ENCODE assay signal across 12 cellular contexts in genomic region chr17:50954641-50955121, GRCh38.
DNase-seq lines count a peak whose midpoint lies in the region; ATAC-seq and TF ChIP-seq lines count a peak whose summit lies in the region.
"Had no signal": no experiment of that assay in that cellular context is flagged by ENCODE, and none has a peak within 500 bp of the region (broad histone marks: within the 10 kb centered on the region; RNA-seq: fewer than 3 reads in every experiment).

No MANE protein-coding gene starts in this region.

- H3K9ac ChIP-seq in mesendoderm (ENCODE audit: low read length), result peak overlapping the region; percentile 39

- no peak overlapping the region for H3K23ac ChIP-seq in mesendoderm (ENCODE audit: low read length)

- peak overlapping the region; percentile 34 for H3K18ac ChIP-seq in mesendoderm (ENCODE audit: low read length)

- H3K4me1 Mint-ChIP-seq in activated CD8-positive, alpha-beta T cell treated with anti-CD3 and anti-CD28 coated beads, Interleukin-2, amount 10 ng/mL, durations not matched to agents 7 days and 5 days (ENCODE audit: low read depth), result peaks cover 39% of the 10 kb centered on the region
- peaks cover 8% of the 10 kb centered on the region for H3K4me1 Mint-ChIP-seq in activated CD8-positive, alpha-beta T cell treated with anti-CD3 and anti-CD28 coated beads for 36 hours (ENCODE audit: low read depth)
- peaks cover 83% of the 10 kb centered on the region for H3K4me1 Mint-ChIP-seq in brain

- no peak overlapping the region for H2AK5ac ChIP-seq in mesendoderm (ENCODE audit: low read length)

- no peaks in the 10 kb centered on the region for H3K36me3 Mint-ChIP-seq in activated CD8-positive, alpha-beta T cell treated with anti-CD3 and anti-CD28 coated beads, Interleukin-2, amount 10 ng/mL, durations not matched to agents 7 days and 5 days (ENCODE audit: low read depth)
- no peaks in the 10 kb centered on the region for H3K36me3 Mint-ChIP-seq in activated CD8-positive, alpha-beta T cell treated with anti-CD3 and anti-CD28 coated beads for 36 hours (ENCODE audit: low read depth)
- no peaks in the 10 kb centered on the region for H3K36me3 Mint-ChIP-seq in brain

- no peak overlapping the region for H3K4me2 ChIP-seq in mesendoderm (ENCODE audit: low read length)

- no peak overlapping the region for H3K4me3 Mint-ChIP-seq in activated CD8-positive, alpha-beta T cell treated with anti-CD3 and anti-CD28 coated beads, Interleukin-2, amount 10 ng/mL, durations not matched to agents 7 days and 5 days
- no peak overlapping the region for H3K4me3 Mint-ChIP-seq in activated CD8-positive, alpha-beta T cell treated with anti-CD3 and anti-CD28 coated beads for 36 hours
- H3K4me3 Mint-ChIP-seq in brain, result peak overlapping the region in 3 of 5 experiments; percentile 45 to 74 (median 47)
- H3K4me3 Mint-ChIP-seq: activated T-cell treated with anti-CD3 and anti-CD28 coated beads, Interleukin-2, amount 50 U/mL, for 24 hours; T-helper 2 cell treated with Interferon-gamma antibody and Interleukin-4, amounts not matched to agents 5 μg/mL and 100 μg/mL, for 36 hours had no signal

- no peaks in the 10 kb centered on the region for H3K36me3 ChIP-seq in mesendoderm (ENCODE audit: control insufficient read depth, insufficient read depth, low read length)

- peak overlapping the region; percentile 71 for H3K56ac ChIP-seq in mesendoderm (ENCODE audit: low read length)

- H3K79me2 ChIP-seq in mesendoderm (ENCODE audit: control insufficient read depth, insufficient read depth, low read length), result no peaks in the 10 kb centered on the region

- CTCF ChIA-PET in activated CD8-positive, alpha-beta T cell treated with anti-CD3 and anti-CD28 coated beads, Interleukin-2, amount 10 ng/mL, durations not matched to agents 7 days and 5 days (lab: Charles Lee), result interaction anchor here (1.2 to 15.6 kb wide), 8 partner anchors 11 to 199 kb away, joined by 3 to 351 read pairs (median 12); partner anchors contain the start of genes NME1 and TOB1
- CTCF ChIA-PET in activated CD8-positive, alpha-beta T cell treated with anti-CD3 and anti-CD28 coated beads for 36 hours (lab: Charles Lee), result interaction anchor here (0.6 to 8.6 kb wide), 7 partner anchors 11 to 138 kb away, joined by 3 to 132 read pairs (median 8); partner anchors contain the start of gene TOB1

- H3K27ac ChIP-seq in mesendoderm (ENCODE audit: low read depth, low read length) (no peak overlapping the region), temporal lobe (ENCODE audit: low read depth, low read length) (peak overlapping the region; percentile 36)

- H3K9me3 Mint-ChIP-seq in activated CD8-positive, alpha-beta T cell treated with anti-CD3 and anti-CD28 coated beads, Interleukin-2, amount 10 ng/mL, durations not matched to agents 7 days and 5 days (ENCODE audit: insufficient read depth), result no peaks in the 10 kb centered on the region
- no peaks in the 10 kb centered on the region for H3K9me3 Mint-ChIP-seq in activated CD8-positive, alpha-beta T cell treated with anti-CD3 and anti-CD28 coated beads for 36 hours
- H3K9me3 Mint-ChIP-seq in brain, result no peaks in the 10 kb centered on the region
- H3K9me3 Mint-ChIP-seq: activated T-cell treated with anti-CD3 and anti-CD28 coated beads, Interleukin-2, amount 50 U/mL, for 24 hours; T-helper 2 cell treated with Interferon-gamma antibody and Interleukin-4, amounts not matched to agents 5 μg/mL and 100 μg/mL, for 36 hours had no signal

- no peak for DNase-seq in activated CD8-positive, alpha-beta T cell treated with anti-CD3 and anti-CD28 coated beads, Interleukin-2, amount 10 ng/mL, durations not matched to agents 7 days and 5 days
- no peak for DNase-seq in activated CD8-positive, alpha-beta T cell treated with anti-CD3 and anti-CD28 coated beads for 36 hours
- DNase-seq in mesendoderm, result no peak
- DNase-seq in medulla oblongata (ENCODE audit: extremely low spot score), result no peak
- no peak for DNase-seq in NCI-H2107 treated with DMSO at 0.1 percent for 48 hours (lab: John Stamatoyannopoulos, UW; ENCODE audit: unreplicated experiment)
- DNase-seq: activated T-cell treated with anti-CD3 and anti-CD28 coated beads, Interleukin-2, amount 50 U/mL, for 24 hours; AML-193; occipital lobe had no signal

- H2BK120ac ChIP-seq in mesendoderm (ENCODE audit: low read depth, low read length), result no peak overlapping the region

- no peak overlapping the region for H2BK15ac ChIP-seq in mesendoderm (replicated peaks; ENCODE audit: low read depth)

- H3K79me1 ChIP-seq in mesendoderm (ENCODE audit: low read length), result no peaks in the 10 kb centered on the region

- WGBS in mesendoderm (ENCODE audit: extremely low coverage, insufficient coverage, low lambda C conversion rate), result no CpG with 5 or more reads among the region's 8 CpGs

- peak overlapping the region; percentile 44 for H3K4ac ChIP-seq in mesendoderm (ENCODE audit: low read depth, low read length)

- no peak overlapping the region for H4K5ac ChIP-seq in mesendoderm (ENCODE audit: low read length)

- H3K27me3 Mint-ChIP-seq in activated CD8-positive, alpha-beta T cell treated with anti-CD3 and anti-CD28 coated beads, Interleukin-2, amount 10 ng/mL, durations not matched to agents 7 days and 5 days (ENCODE audit: low read depth), result no peaks in the 10 kb centered on the region
- no peaks in the 10 kb centered on the region for H3K27me3 Mint-ChIP-seq in activated CD8-positive, alpha-beta T cell treated with anti-CD3 and anti-CD28 coated beads for 36 hours
- H3K27me3 Mint-ChIP-seq in brain, result no peaks in the 10 kb centered on the region
- H3K27me3 Mint-ChIP-seq: activated T-cell treated with anti-CD3 and anti-CD28 coated beads, Interleukin-2, amount 50 U/mL, for 24 hours had no signal

- H3K27me3 ChIP-seq in mesendoderm (ENCODE audit: insufficient read depth, low read length, poor library complexity), result no peaks in the 10 kb centered on the region

- H4K8ac ChIP-seq in mesendoderm (ENCODE audit: low read depth, low read length), result no peak overlapping the region

- intact Hi-C loops in activated CD8-positive, alpha-beta T cell treated with anti-CD3 and anti-CD28 coated beads for 36 hours (cut with micrococcal nuclease), result loop anchor here (10.0 kb wide), 1 partner anchor 170 kb away; no protein-coding TSS in a partner anchor

- peaks cover 5% of the 10 kb centered on the region for H3K4me1 ChIP-seq in mesendoderm (ENCODE audit: control insufficient read depth, low read depth, low read length)

- POLR2A ChIA-PET in activated CD8-positive, alpha-beta T cell treated with anti-CD3 and anti-CD28 coated beads, Interleukin-2, amount 10 ng/mL, durations not matched to agents 7 days and 5 days (lab: Charles Lee), result interaction anchor here (2.0 to 13.9 kb wide), 2 partner anchors 27 to 89 kb away, joined by 7 to 163 read pairs; partner anchors contain the start of gene TOB1
- POLR2A ChIA-PET in activated CD8-positive, alpha-beta T cell treated with anti-CD3 and anti-CD28 coated beads for 36 hours (lab: Charles Lee), result interaction anchor here (1.3 to 3.7 kb wide), 3 partner anchors 10 to 102 kb away, joined by 4 to 14 read pairs (median 11); partner anchors contain the start of gene TOB1

- H3K4me3 ChIP-seq in mesendoderm (ENCODE audit: low read length), result no peak overlapping the region

- H3K27ac Mint-ChIP-seq in activated CD8-positive, alpha-beta T cell treated with anti-CD3 and anti-CD28 coated beads, Interleukin-2, amount 10 ng/mL, durations not matched to agents 7 days and 5 days, result peak overlapping the region; percentile 57
- no peak overlapping the region for H3K27ac Mint-ChIP-seq in activated CD8-positive, alpha-beta T cell treated with anti-CD3 and anti-CD28 coated beads for 36 hours
- H3K27ac Mint-ChIP-seq in brain, result peak overlapping the region; percentile 73 to 97 (median 94)
- H3K27ac Mint-ChIP-seq: activated T-cell treated with anti-CD3 and anti-CD28 coated beads, Interleukin-2, amount 50 U/mL, for 24 hours had no signal

- no peak overlapping the region for H2BK5ac ChIP-seq in mesendoderm (ENCODE audit: low read length)

- no peak for TF ChIP-seq CTCF in activated CD8-positive, alpha-beta T cell treated with anti-CD3 and anti-CD28 coated beads for 36 hours (IDR thresholded peaks at IDR 0.05)
- TF ChIP-seq CTCF in brain (conservative IDR thresholded peaks at IDR 0.05), result no peak

- no peak for ATAC-seq in activated CD8-positive, alpha-beta T cell treated with anti-CD3 and anti-CD28 coated beads, Interleukin-2, amount 10 ng/mL, durations not matched to agents 7 days and 5 days
- no peak for ATAC-seq in activated CD8-positive, alpha-beta T cell treated with anti-CD3 and anti-CD28 coated beads for 36 hours
- ATAC-seq in HG02588 (IDR thresholded peaks at IDR 0.05; ENCODE audit: unreplicated experiment), result no peak

Comparison
In these comparisons a context has a peak if more than half of its experiments do, and no peak if none do; other contexts are left out.
1. H3K4me3 Mint-ChIP-seq: peak in brain (3 of 5); none in activated CD8-positive, alpha-beta T cell treated with anti-CD3 and anti-CD28 coated beads, Interleukin-2, amount 10 ng/mL, durations not matched to agents 7 days and 5 days (single experiment) and activated CD8-positive, alpha-beta T cell treated with anti-CD3 and anti-CD28 coated beads for 36 hours (single experiment).